Comparison of ENCODE assay signal across 9 cellular contexts in genomic region chr22:38923463-38924196, GRCh38. TPM values are rescaled to one million over a fixed set of nuclear protein-coding genes. Genes with fewer than 3 reads are reported as not detected.
DNase-seq lines count a peak whose midpoint lies in the region; ATAC-seq and TF ChIP-seq lines count a peak whose summit lies in the region.
"Had no signal": no experiment of that assay in that cellular context is flagged by ENCODE, and none has a peak within 500 bp of the region (broad histone marks: within the 10 kb centered on the region; RNA-seq: fewer than 3 reads in every experiment).

No MANE protein-coding gene starts in this region.

- no peak overlapping the region for H3K9ac ChIP-seq in liver (ENCODE audit: low read depth in 1 of 2, low read length in 2 of 2)

- H3K9me3 ChIP-seq in liver (ENCODE audit: control insufficient read depth in 4 of 4, low read length in 3 of 4), result no peaks in the 10 kb centered on the region
- H3K9me3 ChIP-seq in tibial artery, result no peaks in the 10 kb centered on the region

- no peak overlapping the region for H3K4me3 ChIP-seq in liver (ENCODE audit: low read depth in 1 of 3, low read length in 3 of 3)
- H3K4me3 ChIP-seq in tibial artery, result peak overlapping the region; percentile 33 to 38

- intact Hi-C loops in tibial artery (cut with DNase I; ENCODE audit: low total_unique reads), result loop anchor here (1.0 kb wide), 1 partner anchor 42 kb away; no protein-coding TSS in a partner anchor

- 46% methylated on average over 9 of the region's 9 CpGs for WGBS in liver

- H3K4me1 ChIP-seq in liver (ENCODE audit: control insufficient read depth in 4 of 4, insufficient read depth in 4 of 4, low read length in 3 of 4) (peaks cover 7 to 17% (median 16%) of the 10 kb centered on the region in 4 donors), tibial artery (peaks cover 0 to 51% (median 27%) of the 10 kb centered on the region in 4 donors)

- peak overlapping the region; percentile 47 to 49 for H3K27ac ChIP-seq in liver (ENCODE audit: low read depth in 1 of 2, low read length in 2 of 2)
- H3K27ac ChIP-seq in tibial artery, result peak overlapping the region; percentile 77 to 82

- H3K27me3 ChIP-seq in liver (ENCODE audit: control insufficient read depth in 4 of 4, insufficient read depth in 4 of 4, low read length in 3 of 4) (peaks cover 0 to 4% (median 1%) of the 10 kb centered on the region in 4 donors), tibial artery (no peaks in the 10 kb centered on the region)

- TF ChIP-seq RAD21 in liver (IDR thresholded peaks at IDR 0.05), result no peak

- ATAC-seq in GM21381 (IDR thresholded peaks at IDR 0.05; ENCODE audit: unreplicated experiment) (no peak), HG02870 (IDR thresholded peaks at IDR 0.05; ENCODE audit: unreplicated experiment) (no peak)

- DNase-seq in ELR (ENCODE audit: low read depth) (peak; percentile 85), NCI-H446 (lab: John Stamatoyannopoulos, UW) (peak; percentile 76 to 91), cerebellum (ENCODE audit: low spot score) (peak; percentile 91), tibial artery (peak; percentile 73 to 93), NAMALWA (ENCODE audit: low spot score) (no peak)
- DNase-seq: naive B cell had no signal

- H3K36me3 ChIP-seq in liver (ENCODE audit: control insufficient read depth in 4 of 4, insufficient read depth in 3 of 4, low read depth in 1 of 4, low read length in 3 of 4) (no peaks in the 10 kb centered on the region), tibial artery (no peaks in the 10 kb centered on the region)

- TF ChIP-seq CTCF in liver (IDR thresholded peaks at IDR 0.05; ENCODE audit: low read depth, low read length, missing input control) (no peak), tibial artery (IDR thresholded peaks at IDR 0.05) (peak; percentile 28 to 31)

TF ChIP-seq in liver, 16 proteins besides CTCF, POLR2A, EP300 and RAD21:
- no peak for TF ChIP-seq FOXA2 (IDR thresholded peaks at IDR 0.05)
- TF ChIP-seq NR2F2 (IDR thresholded peaks at IDR 0.05), result no peak
- TF ChIP-seq TAF1 (conservative IDR thresholded peaks at IDR 0.05), result no peak
- TF ChIP-seq REST (IDR thresholded peaks at IDR 0.05), result no peak
- no peak for TF ChIP-seq FOXA1 (IDR thresholded peaks at IDR 0.05)
- no peak for TF ChIP-seq EGR1 (IDR thresholded peaks at IDR 0.05; ENCODE audit: low read depth in 2 of 2)
- TF ChIP-seq HNF4A (conservative IDR thresholded peaks at IDR 0.05), result no peak
- no peak for TF ChIP-seq ZBTB33 (IDR thresholded peaks at IDR 0.05)
- no peak for TF ChIP-seq RXRA (IDR thresholded peaks at IDR 0.05)
- no peak for TF ChIP-seq HNF4G (IDR thresholded peaks at IDR 0.05)
- TF ChIP-seq SP1 (IDR thresholded peaks at IDR 0.05), result no peak
- no peak for TF ChIP-seq YY1 (IDR thresholded peaks at IDR 0.05)
- no peak for TF ChIP-seq JUND (IDR thresholded peaks at IDR 0.05)
- TF ChIP-seq, protein P1, sequence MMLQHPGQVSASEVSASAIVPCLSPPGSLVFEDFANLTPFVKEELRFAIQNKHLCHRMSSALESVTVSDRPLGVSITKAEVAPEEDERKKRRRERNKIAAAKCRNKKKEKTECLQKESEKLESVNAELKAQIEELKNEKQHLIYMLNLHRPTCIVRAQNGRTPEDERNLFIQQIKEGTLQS (IDR thresholded peaks at IDR 0.05), result no peak
- TF ChIP-seq GABPA (IDR thresholded peaks at IDR 0.05 in 1 of 2, conservative IDR thresholded peaks at IDR 0.05 in 1 of 2), result no peak
- TF ChIP-seq, protein P2, sequence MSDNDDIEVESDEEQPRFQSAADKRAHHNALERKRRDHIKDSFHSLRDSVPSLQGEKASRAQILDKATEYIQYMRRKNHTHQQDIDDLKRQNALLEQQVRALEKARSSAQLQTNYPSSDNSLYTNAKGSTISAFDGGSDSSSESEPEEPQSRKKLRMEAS (IDR thresholded peaks at IDR 0.05), result no peak

RNA-seq across cellular contexts. Expression of gene APOBEC3A, which starts 33.8 kb away (rescaled TPM):
- total RNA-seq in cerebellum (not detected), liver (1 to 10 TPM; 8.4 to 8.7 TPM)
- under 1 TPM; 0.26 to 0.77 TPM for polyA plus RNA-seq in liver

RNA-seq across cellular contexts. Expression of gene CBX6, which starts 51.6 kb away (rescaled TPM):
- total RNA-seq in cerebellum, result 27.4 TPM
- total RNA-seq in liver, result 10 to 100 TPM; 10.8 to 11.0 TPM
- polyA plus RNA-seq in liver, result 1 to 10 TPM; 7.3 to 9.6 TPM

RNA-seq across cellular contexts. Expression of gene APOBEC3B, which starts 58.5 kb away (rescaled TPM):
- total RNA-seq in cerebellum (not detected), liver (1 to 10 TPM in 1 of 2 donors, under 1 TPM in 1; 0.08 to 6.0 TPM)
- polyA plus RNA-seq in liver, result 1 to 10 TPM in 1 of 2 donors, under 1 TPM in 1; 0.61 to 1.2 TPM

Comparison
In these comparisons a context has a peak if more than half of its experiments do, and no peak if none do; other contexts are left out.
1. H3K4me3 ChIP-seq: peak in tibial artery (2 of 2); none in liver (0 of 3).